Comparison of ENCODE assay signal across 8 cellular contexts in genomic region chr9:126326228-126327015, GRCh38. TPM values are rescaled to one million over a fixed set of nuclear protein-coding genes. Genes with fewer than 3 reads are reported as not detected.
DNase-seq lines count a peak whose midpoint lies in the region; ATAC-seq and TF ChIP-seq lines count a peak whose summit lies in the region.

Gene MVB12B, plus strand, starts transcription at chr9:126326829. Its CDS starts 101 bp downstream, at chr9:126326930.

- CTCF ChIA-PET in CD4-positive, alpha-beta T cell (lab: Charles Lee): interaction anchor here (0.6 to 1.9 kb wide), 5 partner anchors 9 to 577 kb away, joined by 3 to 6 read pairs (median 5); no protein-coding TSS in a partner anchor
- CTCF ChIA-PET in activated CD4-positive, alpha-beta memory T cell treated with anti-CD3 and anti-CD28 coated beads, Interleukin-2, amount 10 ng/mL, durations not matched to agents 7 days and 5 days (lab: Charles Lee): interaction anchor here (1.2 kb wide), 1 partner anchor 33 kb away, joined by 3 read pairs; no protein-coding TSS in a partner anchor

- H3K9me3 Mint-ChIP-seq in CD4-positive, alpha-beta T cell: peaks cover 2% of the 10 kb centered on the region
- peaks cover 6 to 10% (median 7%) of the 10 kb centered on the region in 3 donors for H3K9me3 Mint-ChIP-seq in IgD-negative memory B cell
- H3K9me3 Mint-ChIP-seq in activated CD4-positive, alpha-beta memory T cell treated with anti-CD3 and anti-CD28 coated beads, Interleukin-2, amount 10 ng/mL, durations not matched to agents 7 days and 5 days: peaks cover 7% of the 10 kb centered on the region
- no peaks in the 10 kb centered on the region for H3K9me3 Mint-ChIP-seq in effector memory CD8-positive, alpha-beta T cell

- intact Hi-C loops in CD4-positive, alpha-beta T cell (cut with DNase I, micrococcal nuclease): loop anchor here (2.0 to 5.0 kb wide), 3 partner anchors 70 to 146 kb away; no protein-coding TSS in a partner anchor

- H3K27me3 ChIP-seq in CD4-positive, alpha-beta T cell (ENCODE audit: control insufficient read depth, insufficient read depth, low read length): no peaks in the 10 kb centered on the region

- H3K9me3 ChIP-seq in CD4-positive, alpha-beta T cell (ENCODE audit: control insufficient read depth, low read length): no peaks in the 10 kb centered on the region

- peaks cover 15% of the 10 kb centered on the region for H3K36me3 Mint-ChIP-seq in CD4-positive, alpha-beta T cell (ENCODE audit: low read depth)
- peaks cover 2% of the 10 kb centered on the region for H3K36me3 Mint-ChIP-seq in IgD-negative memory B cell
- peaks cover 5% of the 10 kb centered on the region for H3K36me3 Mint-ChIP-seq in activated CD4-positive, alpha-beta memory T cell treated with anti-CD3 and anti-CD28 coated beads, Interleukin-2, amount 10 ng/mL, durations not matched to agents 7 days and 5 days (ENCODE audit: low read depth)
- H3K36me3 Mint-ChIP-seq in effector memory CD8-positive, alpha-beta T cell (ENCODE audit: insufficient read depth): peaks cover 16% of the 10 kb centered on the region

- peak within 1 kb of the TSS; percentile 87 for H3K27ac Mint-ChIP-seq in CD4-positive, alpha-beta T cell
- peak within 1 kb of the TSS in 2 of 3 donors; percentile 29 to 84 for H3K27ac Mint-ChIP-seq in IgD-negative memory B cell
- H3K27ac Mint-ChIP-seq in activated CD4-positive, alpha-beta memory T cell treated with anti-CD3 and anti-CD28 coated beads, Interleukin-2, amount 10 ng/mL, durations not matched to agents 7 days and 5 days: no peak within 1 kb of the TSS
- peak within 1 kb of the TSS; percentile 95 to 96 for H3K27ac Mint-ChIP-seq in effector memory CD8-positive, alpha-beta T cell

- peaks cover 47% of the 10 kb centered on the region for H3K4me1 Mint-ChIP-seq in CD4-positive, alpha-beta T cell (ENCODE audit: low read depth)
- peaks cover 3 to 8% (median 8%) of the 10 kb centered on the region in 3 donors for H3K4me1 Mint-ChIP-seq in IgD-negative memory B cell
- H3K4me1 Mint-ChIP-seq in activated CD4-positive, alpha-beta memory T cell treated with anti-CD3 and anti-CD28 coated beads, Interleukin-2, amount 10 ng/mL, durations not matched to agents 7 days and 5 days: peaks cover 29% of the 10 kb centered on the region
- H3K4me1 Mint-ChIP-seq in effector memory CD8-positive, alpha-beta T cell (ENCODE audit: low read depth in 2 of 2): peaks cover 44 to 48% of the 10 kb centered on the region in 2 donors

- POLR2A ChIA-PET in CD4-positive, alpha-beta T cell (lab: Charles Lee): interaction anchor here (0.8 to 2.1 kb wide), 6 partner anchors 8 to 146 kb away, joined by 3 to 9 read pairs (median 4); no protein-coding TSS in a partner anchor
- POLR2A ChIA-PET in activated CD4-positive, alpha-beta memory T cell treated with anti-CD3 and anti-CD28 coated beads, Interleukin-2, amount 10 ng/mL, durations not matched to agents 7 days and 5 days (lab: Charles Lee): interaction anchor here (0.7 kb wide), 1 partner anchor 145 kb away, joined by 3 read pairs; no protein-coding TSS in a partner anchor

- no peak for TF ChIP-seq CTCF in CD4-positive, alpha-beta T cell (IDR thresholded peaks at IDR 0.05)

- H3K4me3 Mint-ChIP-seq in CD4-positive, alpha-beta T cell: peak within 1 kb of the TSS; percentile 92
- peak within 1 kb of the TSS; percentile 80 to 92 (median 87) for H3K4me3 Mint-ChIP-seq in IgD-negative memory B cell
- H3K4me3 Mint-ChIP-seq in activated CD4-positive, alpha-beta memory T cell treated with anti-CD3 and anti-CD28 coated beads, Interleukin-2, amount 10 ng/mL, durations not matched to agents 7 days and 5 days: peak within 1 kb of the TSS; percentile 68
- peak within 1 kb of the TSS; percentile 92 for H3K4me3 Mint-ChIP-seq in effector memory CD8-positive, alpha-beta T cell

- DNase-seq in CD4-positive, alpha-beta T cell: peak; percentile 17 to 69 (median 42)
- peak; percentile 40 for DNase-seq in activated CD4-positive, alpha-beta memory T cell treated with anti-CD3 and anti-CD28 coated beads, Interleukin-2, amount 10 ng/mL, durations not matched to agents 7 days and 5 days
- peak; percentile 49 to 58 (median 54) for DNase-seq in effector memory CD8-positive, alpha-beta T cell
- peak; percentile 89 for DNase-seq in mesenteric fat pad (ENCODE audit: low spot score)
- peak; percentile 10 to 18 for DNase-seq in stimulated activated CD8-positive, alpha-beta memory T cell treated with anti-CD3 and anti-CD28 coated beads, Interleukin-7, amount 100 ng/mL, for 1 hour (ENCODE audit: low read depth in 2 of 2)

- peak; percentile 82 for ATAC-seq in CD4-positive, alpha-beta T cell (ENCODE audit: poor library complexity)
- peak; percentile 65 for ATAC-seq in effector memory CD8-positive, alpha-beta T cell (replicated peaks)
- ATAC-seq in GM21723 (IDR thresholded peaks at IDR 0.05; ENCODE audit: unreplicated experiment) (no peak), HG03095 (IDR thresholded peaks at IDR 0.05; ENCODE audit: unreplicated experiment) (no peak)

- H3K27ac ChIP-seq in CD4-positive, alpha-beta T cell (ENCODE audit: low read depth, low read length): no peak within 1 kb of the TSS

- H3K27me3 Mint-ChIP-seq in CD4-positive, alpha-beta T cell: no peaks in the 10 kb centered on the region
- peaks cover 6% of the 10 kb centered on the region for H3K27me3 Mint-ChIP-seq in IgD-negative memory B cell
- H3K27me3 Mint-ChIP-seq in activated CD4-positive, alpha-beta memory T cell treated with anti-CD3 and anti-CD28 coated beads, Interleukin-2, amount 10 ng/mL, durations not matched to agents 7 days and 5 days: peaks cover 33% of the 10 kb centered on the region
- no peaks in the 10 kb centered on the region for H3K27me3 Mint-ChIP-seq in effector memory CD8-positive, alpha-beta T cell

RNA-seq across cellular contexts. Expression of gene MVB12B, which starts in this region (rescaled TPM):
- total RNA-seq in CD4-positive, alpha-beta T cell: 10 to 100 TPM; 14.3 to 15.3 TPM
- polyA plus RNA-seq in IgD-negative memory B cell: 0.93 TPM
- total RNA-seq in activated CD4-positive, alpha-beta memory T cell treated with anti-CD3 and anti-CD28 coated beads, Interleukin-2, amount 10 ng/mL, durations not matched to agents 7 days and 5 days: 1 to 10 TPM; 1.8 to 2.4 TPM
- 22.2 TPM for total RNA-seq in mesenteric fat pad

Comparison
In these comparisons a context has a peak if more than half of its experiments do, and no peak if none do; other contexts are left out.
1. ATAC-seq: peak in CD4-positive, alpha-beta T cell (single experiment) and effector memory CD8-positive, alpha-beta T cell (single experiment); none in GM21723 (single experiment) and HG03095 (single experiment).
2. DNase-seq: peak in every context shown above with its lines; median percentile 89 in mesenteric fat pad; 54 in effector memory CD8-positive, alpha-beta T cell; 42 in CD4-positive, alpha-beta T cell; 40 in activated CD4-positive, alpha-beta memory T cell treated with anti-CD3 and anti-CD28 coated beads, Interleukin-2, amount 10 ng/mL, durations not matched to agents 7 days and 5 days; 14 in stimulated activated CD8-positive, alpha-beta memory T cell treated with anti-CD3 and anti-CD28 coated beads, Interleukin-7, amount 100 ng/mL, for 1 hour.
3. Peak in every context shown above with its lines, with median percentiles within 50 percentile points of each other: H3K4me3 Mint-ChIP-seq.